Comparison of ENCODE assay signal across 8 cellular contexts in genomic region chr3:13650210-13651056, GRCh38.
DNase-seq lines count a peak whose midpoint lies in the region; ATAC-seq and TF ChIP-seq lines count a peak whose summit lies in the region.

No MANE protein-coding gene starts in this region.

- no peaks in the 10 kb centered on the region for H3K36me3 Mint-ChIP-seq in CD8-positive, alpha-beta T cell

- intact Hi-C loops in CD8-positive, alpha-beta T cell (cut with DNase I, micrococcal nuclease): loop anchor here in 1 of 2 experiments (1.0 to 10.0 kb wide), 3 partner anchors 154 to 754 kb away; partner anchors contain the start of gene SLC6A6

- H3K4me3 ChIP-seq in CD8-positive, alpha-beta T cell (ENCODE audit: low read depth, low read length): no peak overlapping the region

- H3K27ac ChIP-seq in CD8-positive, alpha-beta T cell (ENCODE audit: low read depth, low read length): no peak overlapping the region

- H3K4me3 Mint-ChIP-seq in CD8-positive, alpha-beta T cell: peak overlapping the region; percentile 59

- POLR2A ChIA-PET in CD8-positive, alpha-beta T cell (lab: Charles Lee): interaction anchor here (0.6 to 0.7 kb wide), 2 partner anchors 222 to 230 kb away, joined by 3 read pairs; partner anchors contain the start of gene WNT7A

- ATAC-seq in CD8-positive, alpha-beta T cell: peak; percentile 91
- ATAC-seq in GM21515 (IDR thresholded peaks at IDR 0.05; ENCODE audit: unreplicated experiment) (peak; percentile 58), HG02623 (IDR thresholded peaks at IDR 0.05; ENCODE audit: unreplicated experiment) (no peak)

- H3K27me3 Mint-ChIP-seq in CD8-positive, alpha-beta T cell (ENCODE audit: low read depth): peaks cover 12% of the 10 kb centered on the region

- peak; percentile 64 to 90 (median 82) for DNase-seq in CD8-positive, alpha-beta T cell
- DNase-seq in NAMALWA (ENCODE audit: low spot score) (peak; percentile 84), left kidney (ENCODE audit: low read depth, low spot score) (peak; percentile 89)
- peak; percentile 65 to 67 for DNase-seq in activated CD4-positive, alpha-beta T cell treated with anti-CD3 and anti-CD28 coated beads for 24 hours (ENCODE audit: low read depth in 2 of 2)
- peak; percentile 69 for DNase-seq in central memory CD4-positive, alpha-beta T cell
- DNase-seq in stimulated activated CD4-positive, alpha-beta T cell treated with anti-CD3 and anti-CD28 coated beads, Interleukin-2, amount 100 ng/mL, for 48 hours: peak; percentile 79 to 81

- no peaks in the 10 kb centered on the region for H3K9me3 ChIP-seq in CD8-positive, alpha-beta T cell (ENCODE audit: low read length)

- H3K4me1 ChIP-seq in CD8-positive, alpha-beta T cell (ENCODE audit: insufficient read depth, low read length): peaks cover 51% of the 10 kb centered on the region

- H3K27ac Mint-ChIP-seq in CD8-positive, alpha-beta T cell: peak overlapping the region; percentile 45

- H3K4me1 Mint-ChIP-seq in CD8-positive, alpha-beta T cell (ENCODE audit: low read depth): peaks cover 55% of the 10 kb centered on the region

- no peaks in the 10 kb centered on the region for H3K36me3 ChIP-seq in CD8-positive, alpha-beta T cell (ENCODE audit: insufficient read depth, low read length)

- no peaks in the 10 kb centered on the region for H3K9me3 Mint-ChIP-seq in CD8-positive, alpha-beta T cell

- CTCF ChIA-PET in CD8-positive, alpha-beta T cell (lab: Charles Lee): interaction anchor here (0.7 to 23.4 kb wide), 21 partner anchors 7 to 640 kb away, joined by 3 to 670 read pairs (median 4); partner anchors contain the start of genes HDAC11 and WNT7A

- peak; percentile 100 for TF ChIP-seq CTCF in CD8-positive, alpha-beta T cell (IDR thresholded peaks at IDR 0.05)

- H3K27me3 ChIP-seq in CD8-positive, alpha-beta T cell (ENCODE audit: insufficient read depth, low read length): no peaks in the 10 kb centered on the region
